In genomic region chr7:5665106-5666025, GRCh38 we compare ENCODE assay signal across 8 cellular contexts.
DNase-seq lines count a peak whose midpoint lies in the region; ATAC-seq and TF ChIP-seq lines count a peak whose summit lies in the region.

No MANE protein-coding gene starts in this region.

- H3K9me3 ChIP-seq in T-helper 17 cell (ENCODE audit: control insufficient read depth, low read length, poor library complexity, severe bottlenecking) (no peaks in the 10 kb centered on the region), gastrocnemius medialis (no peaks in the 10 kb centered on the region)

- no peaks in the 10 kb centered on the region for H3K27me3 ChIP-seq in gastrocnemius medialis

- peak overlapping the region; percentile 70 for H3K27ac Mint-ChIP-seq in T-helper 17 cell

- ATAC-seq in Right ventricle myocardium inferior (peak; percentile 80), T-helper 17 cell (peak; percentile 83), gastrocnemius medialis (peak; percentile 81 to 87), GM21367 (IDR thresholded peaks at IDR 0.05; ENCODE audit: unreplicated experiment) (no peak)

- peaks cover 0 to 27% of the 10 kb centered on the region in 2 donors for H3K4me1 ChIP-seq in gastrocnemius medialis

- no peak overlapping the region for H3K27ac ChIP-seq in gastrocnemius medialis

- intact Hi-C loops in Right ventricle myocardium inferior (cut with DNase I) = loop anchor here (5.0 kb wide), 2 partner anchors 37 to 168 kb away; no protein-coding TSS in a partner anchor
- intact Hi-C loops in cardiac septum (cut with DNase I) = loop anchor here (2.0 to 5.0 kb wide), 2 partner anchors 37 to 171 kb away; no protein-coding TSS in a partner anchor
- intact Hi-C loops in gastrocnemius medialis (cut with DNase I; ENCODE audit: low total_unique reads) = loop anchor here (1.0 to 2.0 kb wide), 2 partner anchors 39 to 169 kb away; no protein-coding TSS in a partner anchor

- in situ Hi-C loops in astrocyte of the cerebellum (cut with HindIII; ENCODE audit: low sequenced_read_pairs) (loop anchor here (5.0 kb wide), 2 partner anchors 68 to 173 kb away; no protein-coding TSS in a partner anchor), gastrocnemius medialis (cut with MboI; ENCODE audit: low sequenced_read_pairs in 4 of 4) (loop anchor here in 2 of 4 donors (10.0 kb wide), 1 partner anchor 171 kb away; no protein-coding TSS in a partner anchor)

- no peak for DNase-seq in Right ventricle myocardium inferior (ENCODE audit: missing footprints)
- no peak for DNase-seq in cardiac septum (ENCODE audit: low spot score)
- DNase-seq in NCI-H187 (lab: John Stamatoyannopoulos, UW) = peak; percentile 32 to 51
- peak in 2 of 3 donors; percentile 30 to 54 for DNase-seq in T-helper 17 cell
- DNase-seq in astrocyte of the cerebellum (ENCODE audit: low read depth) = peak; percentile 77
- peak in 41 of 51 donors; percentile 9 to 93 (median 50) for DNase-seq in hypothalamus (lab: John Stamatoyannopoulos, UW)
- peak; percentile 27 to 64 for DNase-seq in gastrocnemius medialis

- H3K27me3 Mint-ChIP-seq in T-helper 17 cell = no peaks in the 10 kb centered on the region

- H3K4me3 Mint-ChIP-seq in T-helper 17 cell = peak overlapping the region; percentile 5

- TF ChIP-seq POLR2A in gastrocnemius medialis (IDR thresholded peaks at IDR 0.05) = no peak

- H3K36me3 ChIP-seq in gastrocnemius medialis = no peaks in the 10 kb centered on the region

- H3K36me3 Mint-ChIP-seq in T-helper 17 cell (ENCODE audit: low read depth) = no peaks in the 10 kb centered on the region

- peaks cover 20% of the 10 kb centered on the region for H3K4me1 Mint-ChIP-seq in T-helper 17 cell

- no peak overlapping the region for H3K4me3 ChIP-seq in astrocyte of the cerebellum (ENCODE audit: low read depth, low read length)
- no peak overlapping the region for H3K4me3 ChIP-seq in gastrocnemius medialis

- TF ChIP-seq CTCF in astrocyte of the cerebellum (IDR thresholded peaks at IDR 0.05; ENCODE audit: low read depth, low read length, missing control alignments) (peak; percentile 84), gastrocnemius medialis (IDR thresholded peaks at IDR 0.05 in 4 of 5, conservative IDR thresholded peaks at IDR 0.05 in 1 of 5) (peak; percentile 76 to 90 (median 85))

Comparison
In these comparisons a context has a peak if more than half of its experiments do, and no peak if none do; other contexts are left out.
1. DNase-seq: peak in NCI-H187 (2 of 2), T-helper 17 cell (2 of 3), astrocyte of the cerebellum (single experiment), hypothalamus (41 of 51) and gastrocnemius medialis (2 of 2); none in Right ventricle myocardium inferior (single experiment) and cardiac septum (single experiment).